Comparison of ENCODE assay signal across 8 cellular contexts in genomic region chr1:99808391-99809115, GRCh38. TPM values are rescaled to one million over a fixed set of nuclear protein-coding genes. Genes with fewer than 3 reads are reported as not detected.
A peak's percentile ranks its signal among the peaks of the same experiment; 100 is the strongest.
DNase-seq lines count a peak whose midpoint lies in the region; ATAC-seq and TF ChIP-seq lines count a peak whose summit lies in the region.

No MANE protein-coding gene starts in this region.

- peaks cover 39% of the 10 kb centered on the region for H3K27me3 Mint-ChIP-seq in T-helper 17 cell

- H3K4me3 ChIP-seq in epithelial cell of esophagus (ENCODE audit: low read length) (no peak overlapping the region), mucosa of descending colon (no peak overlapping the region)

- H3K36me3 Mint-ChIP-seq in T-helper 17 cell (ENCODE audit: low read depth) = no peaks in the 10 kb centered on the region

- H3K27ac Mint-ChIP-seq in T-helper 17 cell = no peak overlapping the region

- intact Hi-C loops in mucosa of descending colon (cut with DNase I, micrococcal nuclease) = loop anchor here in 1 of 2 donors (10.0 kb wide), 1 partner anchor 646 kb away; no protein-coding TSS in a partner anchor

- ATAC-seq in GM18873 (IDR thresholded peaks at IDR 0.05; ENCODE audit: low FRiP score, unreplicated experiment) (peak; percentile 74), HG03066 (IDR thresholded peaks at IDR 0.05; ENCODE audit: low read depth, unreplicated experiment) (peak; percentile 87), T-helper 17 cell (peak; percentile 81), mucosa of descending colon (peak; percentile 94)

- TF ChIP-seq CTCF in epithelial cell of esophagus (IDR thresholded peaks at IDR 0.05; ENCODE audit: insufficient read depth, low read depth, low read length, missing control alignments) (peak; percentile 45), mucosa of descending colon (IDR thresholded peaks at IDR 0.05) (peak; percentile 32)

- H3K4me1 ChIP-seq in mucosa of descending colon (ENCODE audit: low read depth) = no peaks in the 10 kb centered on the region

- no peaks in the 10 kb centered on the region for H3K9me3 ChIP-seq in T-helper 17 cell (ENCODE audit: control insufficient read depth, low read length, poor library complexity, severe bottlenecking)
- no peaks in the 10 kb centered on the region for H3K9me3 ChIP-seq in mucosa of descending colon

- H3K4me1 Mint-ChIP-seq in T-helper 17 cell = no peaks in the 10 kb centered on the region

- DNase-seq in COLO668 (lab: John Stamatoyannopoulos, UW; ENCODE audit: unreplicated experiment) (peak; percentile 28), NCI-H187 treated with DMSO at 0.1 percent for 48 hours (lab: John Stamatoyannopoulos, UW) (peak; percentile 40), T-helper 17 cell (no peak), epithelial cell of esophagus (ENCODE audit: low read depth) (peak; percentile 91), mucosa of descending colon (peak in 1 of 3 donors; percentile 66), ureter (ENCODE audit: low spot score) (peak; percentile 64)

- H3K4me3 Mint-ChIP-seq in T-helper 17 cell = no peak overlapping the region

- H3K36me3 ChIP-seq in mucosa of descending colon (ENCODE audit: low read depth) = no peaks in the 10 kb centered on the region

RNA-seq across cellular contexts. Expression of gene AGL, which starts 41.6 kb away (rescaled TPM):
- total RNA-seq in T-helper 17 cell (10 to 100 TPM; 10.5 to 12.2 TPM), mucosa of descending colon (10 to 100 TPM; 24.6 to 28.2 (median 27.5) TPM), ureter (26.4 TPM)

RNA-seq across cellular contexts. Expression of gene FRRS1, which starts 42.1 kb away (rescaled TPM):
- total RNA-seq in T-helper 17 cell (under 1 TPM; 0.31 to 0.65 TPM), mucosa of descending colon (10 to 100 TPM in 2 of 3 donors, 1 to 10 TPM in 1; 8.4 to 38.0 (median 17.6) TPM), ureter (16.3 TPM)

Comparison
In these comparisons a context has a peak if more than half of its experiments do, and no peak if none do; other contexts are left out.
1. DNase-seq: peak in COLO668 (single experiment), NCI-H187 treated with DMSO at 0.1 percent for 48 hours (single experiment), epithelial cell of esophagus (single experiment) and ureter (single experiment); none in T-helper 17 cell (0 of 3).
2. RNA of gene FRRS1, which starts 42.1 kb away (total RNA-seq): 8.4 to 38.0 TPM in mucosa of descending colon and 16.3 TPM in ureter (single experiment); 0.31 to 0.65 TPM in T-helper 17 cell; every median in the first group is over 4 times any median in the second.
3. Peak in every context shown above with its lines, with median percentiles within 50 percentile points of each other: ATAC-seq.